21 cellular contexts compared by ENCODE assay signal in genomic region chr4:119244344-119244743, GRCh38. TPM values are rescaled to one million over a fixed set of nuclear protein-coding genes. Genes with fewer than 3 reads are reported as not detected.
DNase-seq lines count a peak whose midpoint lies in the region; ATAC-seq and TF ChIP-seq lines count a peak whose summit lies in the region.
"Had no signal": no experiment of that assay in that cellular context is flagged by ENCODE, and none has a peak within 500 bp of the region (broad histone marks: within the 10 kb centered on the region; RNA-seq: fewer than 3 reads in every experiment).

No MANE protein-coding gene starts in this region.

- H3K4me3 ChIP-seq in CD8-positive, alpha-beta T cell (ENCODE audit: low read depth, low read length): no peak overlapping the region
- no peak overlapping the region for H3K4me3 ChIP-seq in psoas muscle
- H3K4me3 ChIP-seq in effector memory CD4-positive, alpha-beta T cell (ENCODE audit: insufficient read depth, low read depth, low read length, poor library complexity, severe bottlenecking): no peak overlapping the region
- H3K4me3 ChIP-seq: GM23338, MG63 had no signal

- POLR2A ChIA-PET in CD8-positive, alpha-beta T cell (lab: Charles Lee): no interaction called here
- POLR2A ChIA-PET in MCF 10A (lab: Yijun Ruan, JAX): no interaction called here

- no peak overlapping the region for H3K27ac ChIP-seq in CD8-positive, alpha-beta T cell (ENCODE audit: low read depth, low read length)
- peak overlapping the region; percentile 40 for H3K27ac ChIP-seq in VCaP
- peak overlapping the region; percentile 36 for H3K27ac ChIP-seq in psoas muscle
- H3K27ac ChIP-seq in effector memory CD4-positive, alpha-beta T cell (ENCODE audit: insufficient read depth, low read length, poor library complexity, severe bottlenecking): no peak overlapping the region
- H3K27ac ChIP-seq: KMS-11 had no signal

- CTCF ChIA-PET in CD8-positive, alpha-beta T cell (lab: Charles Lee): no interaction called here
- CTCF ChIA-PET in MCF 10A (lab: Yijun Ruan, JAX): no interaction called here

- H3K36me3 Mint-ChIP-seq in CD8-positive, alpha-beta T cell: peaks cover 62% of the 10 kb centered on the region
- peaks cover 33% of the 10 kb centered on the region for H3K36me3 Mint-ChIP-seq in MCF 10A (ENCODE audit: insufficient read depth, unreplicated experiment)

- no peaks in the 10 kb centered on the region for H3K27me3 ChIP-seq in CD8-positive, alpha-beta T cell (ENCODE audit: insufficient read depth, low read length)
- no peaks in the 10 kb centered on the region for H3K27me3 ChIP-seq in psoas muscle (ENCODE audit: insufficient read depth in 3 of 3, low read length in 2 of 3)
- H3K27me3 ChIP-seq in effector memory CD4-positive, alpha-beta T cell (replicated peaks; ENCODE audit: control insufficient read depth, insufficient read depth, low read length, poor library complexity, severe bottlenecking): no peaks in the 10 kb centered on the region
- H3K27me3 ChIP-seq: MG63 had no signal

- intact Hi-C loops in CD8-positive, alpha-beta T cell (cut with DNase I, micrococcal nuclease): no loop called here
- intact Hi-C loops in psoas muscle (cut with DNase I) (no loop called here), MCF 10A (cut with micrococcal nuclease) (no loop called here)

- H3K4me1 Mint-ChIP-seq in CD8-positive, alpha-beta T cell (ENCODE audit: low read depth): peaks cover 15% of the 10 kb centered on the region
- peaks cover 6% of the 10 kb centered on the region for H3K4me1 Mint-ChIP-seq in MCF 10A (ENCODE audit: insufficient read depth, unreplicated experiment)
- H3K4me1 Mint-ChIP-seq: T-cell had no signal

- H3K9me3 Mint-ChIP-seq in CD8-positive, alpha-beta T cell: no peaks in the 10 kb centered on the region
- H3K9me3 Mint-ChIP-seq in MCF 10A (ENCODE audit: unreplicated experiment): no peaks in the 10 kb centered on the region
- H3K9me3 Mint-ChIP-seq: CD4-positive, alpha-beta T cell; GM23338; T-cell had no signal

- TF ChIP-seq CTCF in CD8-positive, alpha-beta T cell (IDR thresholded peaks at IDR 0.05): no peak
- TF ChIP-seq CTCF in VCaP (conservative IDR thresholded peaks at IDR 0.05) (no peak), psoas muscle (IDR thresholded peaks at IDR 0.05) (no peak), MCF 10A (IDR thresholded peaks at IDR 0.05; ENCODE audit: unreplicated experiment) (no peak)

- BruUV-seq in MCF 10A (replicated peaks; lab: Mats Ljungman, UMichigan): no TSS peak

- H3K27me3 Mint-ChIP-seq in CD8-positive, alpha-beta T cell (ENCODE audit: low read depth): no peaks in the 10 kb centered on the region
- no peaks in the 10 kb centered on the region for H3K27me3 Mint-ChIP-seq in MCF 10A (ENCODE audit: insufficient read depth, unreplicated experiment)
- H3K27me3 Mint-ChIP-seq: CD4-positive, alpha-beta T cell; T-cell had no signal

- 24 to 50% (median 46%) methylated on average over 3 of the region's 3 CpGs for WGBS in psoas muscle, 3 donors

- no peak for DNase-seq in CD8-positive, alpha-beta T cell
- DNase-seq in MV-4-11 (lab: John Stamatoyannopoulos, UW) (peak; percentile 43), psoas muscle (no peak), MCF 10A (ENCODE audit: unreplicated experiment) (no peak), NCI-H146 (lab: John Stamatoyannopoulos, UW) (no peak)
- DNase-seq in effector memory CD4-positive, alpha-beta T cell: no peak
- DNase-seq: Calu3; CD4-positive, alpha-beta T cell; DMS53; MG63; NCI-H1092 treated with DMSO at 0.1 percent for 48 hours; NCI-H187; NCI-H2171; NCI-H446 treated with DMSO at 0.1 percent for 48 hours; NCI-H748 treated with DMSO at 0.1 percent for 48 hours; T-cell had no signal

- H3K27ac Mint-ChIP-seq in CD8-positive, alpha-beta T cell: peak overlapping the region; percentile 12
- H3K27ac Mint-ChIP-seq in MCF 10A (ENCODE audit: low read depth, unreplicated experiment): no peak overlapping the region
- H3K27ac Mint-ChIP-seq: CD4-positive, alpha-beta T cell; GM23338; T-cell had no signal

- H3K9me3 ChIP-seq in CD8-positive, alpha-beta T cell (ENCODE audit: low read length): no peaks in the 10 kb centered on the region
- no peaks in the 10 kb centered on the region for H3K9me3 ChIP-seq in psoas muscle
- no peaks in the 10 kb centered on the region for H3K9me3 ChIP-seq in effector memory CD4-positive, alpha-beta T cell (ENCODE audit: control insufficient read depth, low read length)
- H3K9me3 ChIP-seq: MG63 had no signal

- peaks cover 12% of the 10 kb centered on the region for H3K36me3 ChIP-seq in CD8-positive, alpha-beta T cell (ENCODE audit: insufficient read depth, low read length)
- peaks cover 0 to 61% of the 10 kb centered on the region in 2 donors for H3K36me3 ChIP-seq in psoas muscle (ENCODE audit: insufficient read depth in 1 of 2, low read depth in 1 of 2)
- peaks cover 13% of the 10 kb centered on the region for H3K36me3 ChIP-seq in effector memory CD4-positive, alpha-beta T cell (ENCODE audit: control insufficient read depth, insufficient read depth, low read length)

- no peak overlapping the region for H3K4me3 Mint-ChIP-seq in CD8-positive, alpha-beta T cell
- no peak overlapping the region for H3K4me3 Mint-ChIP-seq in MCF 10A (ENCODE audit: unreplicated experiment)
- H3K4me3 Mint-ChIP-seq: CD4-positive, alpha-beta T cell; GM23338; T-cell had no signal

- H3K4me1 ChIP-seq in CD8-positive, alpha-beta T cell (ENCODE audit: insufficient read depth, low read length): no peaks in the 10 kb centered on the region
- peaks cover 48% of the 10 kb centered on the region for H3K4me1 ChIP-seq in psoas muscle
- no peaks in the 10 kb centered on the region for H3K4me1 ChIP-seq in effector memory CD4-positive, alpha-beta T cell (ENCODE audit: control insufficient read depth, insufficient read depth, low read length, poor library complexity, severe bottlenecking)

- no peak for ATAC-seq in CD8-positive, alpha-beta T cell
- ATAC-seq in psoas muscle: peak in 3 of 4 donors; percentile 65 to 78 (median 68)
- ATAC-seq: GM23338, HCT116, HepG2, T-cell had no signal

RNA-seq across cellular contexts. Expression of gene USP53, which starts 31.8 kb away (rescaled TPM):
- total RNA-seq in CD8-positive, alpha-beta T cell: 10 to 100 TPM; 24.7 to 27.8 TPM
- total RNA-seq in psoas muscle: 10 to 100 TPM; 43.8 to 89.5 (median 57.3) TPM
- polyA plus RNA-seq in psoas muscle: 10 to 100 TPM in 2 of 3 donors, 1 to 10 TPM in 1; 6.0 to 54.5 (median 18.5) TPM
- 47.4 and 68.0 TPM in 2 replicates for total RNA-seq in MCF 10A (2022)

Comparison
In these comparisons a context has a peak if more than half of its experiments do, and no peak if none do; other contexts are left out.
1. H3K27ac ChIP-seq: peak in VCaP (single experiment) and psoas muscle (single experiment); none in CD8-positive, alpha-beta T cell (single experiment) and effector memory CD4-positive, alpha-beta T cell (single experiment).